8 cellular contexts compared by ENCODE assay signal in genomic region chr12:26701604-26702215, GRCh38.
DNase-seq lines count a peak whose midpoint lies in the region; ATAC-seq and TF ChIP-seq lines count a peak whose summit lies in the region.

No MANE protein-coding gene starts in this region.

- H3K36me3 Mint-ChIP-seq in naive B cell, result peaks cover 20 to 31% of the 10 kb centered on the region in 2 donors

- H3K9me3 Mint-ChIP-seq in naive B cell, result peaks cover 0 to 7% (median 0%) of the 10 kb centered on the region in 7 donors

- H3K27me3 Mint-ChIP-seq in naive B cell, result no peaks in the 10 kb centered on the region

- H3K27ac Mint-ChIP-seq in naive B cell, result no peak overlapping the region

- TF ChIP-seq CTCF in GM12872 (IDR thresholded peaks at IDR 0.05; ENCODE audit: insufficient read depth, low read depth, low read length), result peak; percentile 39; the same call in 2 of the 3 replicates

- H3K4me1 Mint-ChIP-seq in naive B cell, result peaks cover 0 to 9% (median 0%) of the 10 kb centered on the region in 3 donors

- ATAC-seq in naive B cell (ENCODE audit: low read depth in 2 of 2) (no peak), GM19023 (IDR thresholded peaks at IDR 0.05; ENCODE audit: unreplicated experiment) (no peak), HG03565 (IDR thresholded peaks at IDR 0.05; ENCODE audit: unreplicated experiment) (no peak)

- DNase-seq in AG08395 (ENCODE audit: low spot score) (peak; percentile 35), NCI-H69 (lab: John Stamatoyannopoulos, UW) (peak; percentile 63), cerebellar cortex (ENCODE audit: low spot score) (peak; percentile 72), naive B cell (peak; percentile 28)
- no peak for DNase-seq in stimulated activated CD4-positive, alpha-beta T cell treated with anti-CD3 and anti-CD28 coated beads, Interleukin-4, amount 100 ng/mL, for 4 hours

- no peak overlapping the region for H3K4me3 Mint-ChIP-seq in naive B cell

Comparison
In these comparisons a context has a peak if more than half of its experiments do, and no peak if none do; other contexts are left out.
1. DNase-seq: peak in AG08395 (single experiment), NCI-H69 (single experiment), cerebellar cortex (single experiment) and naive B cell (single experiment); none in stimulated activated CD4-positive, alpha-beta T cell treated with anti-CD3 and anti-CD28 coated beads, Interleukin-4, amount 100 ng/mL, for 4 hours (0 of 2).